ENCODE assay signal across 1 cellular context in the genomic region with DNA sequence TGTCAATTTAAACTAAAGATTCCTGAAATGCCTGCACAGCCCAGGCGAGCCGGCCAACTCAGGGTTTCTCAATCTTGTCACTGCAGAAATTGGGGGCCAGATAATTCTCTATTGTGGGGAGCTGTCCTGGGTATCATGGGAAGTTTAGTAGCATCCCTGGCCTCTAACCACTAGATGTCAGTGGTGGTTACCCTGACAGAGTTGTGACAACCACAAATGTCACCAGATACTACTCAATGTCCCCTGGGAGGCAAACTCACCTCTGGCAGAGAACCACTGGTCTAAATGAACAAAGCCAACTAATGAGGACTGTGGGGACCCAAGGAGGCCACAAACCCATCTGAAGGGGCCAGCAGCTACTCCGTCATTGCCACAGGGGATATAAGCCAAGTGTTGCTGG.
TF ChIP-seq lines count a peak whose summit lies in the region.

No MANE protein-coding gene starts in this region.

TF ChIP-seq in K562, 482 proteins besides CTCF, POLR2A, EP300 and RAD21 (continued from another document and continues in another):
- TF ChIP-seq, protein P1, sequence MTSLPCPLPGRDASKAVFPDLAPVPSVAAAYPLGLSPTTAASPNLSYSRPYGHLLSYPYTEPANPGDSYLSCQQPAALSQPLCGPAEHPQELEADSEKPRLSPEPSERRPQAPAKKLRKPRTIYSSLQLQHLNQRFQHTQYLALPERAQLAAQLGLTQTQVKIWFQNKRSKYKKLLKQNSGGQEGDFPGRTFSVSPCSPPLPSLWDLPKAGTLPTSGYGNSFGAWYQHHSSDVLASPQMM (CRISPR knock-in tag; IDR thresholded peaks at IDR 0.05) = no peak
- TF ChIP-seq ZNF12 (CRISPR knock-in tag; IDR thresholded peaks at IDR 0.05) = no peak
- TF ChIP-seq MED1 (CRISPR knock-in tag; IDR thresholded peaks at IDR 0.05; ENCODE audit: borderline replicate concordance) = no peak
- no peak for TF ChIP-seq SMAD1 (IDR thresholded peaks at IDR 0.05; ENCODE audit: low read depth, low read length, partially characterized antibody)
- TF ChIP-seq GTF2E2 (tag; IDR thresholded peaks at IDR 0.05) = no peak
- TF ChIP-seq NR1H2 (CRISPR knock-in tag; IDR thresholded peaks at IDR 0.05) = no peak
- TF ChIP-seq, protein P2, sequence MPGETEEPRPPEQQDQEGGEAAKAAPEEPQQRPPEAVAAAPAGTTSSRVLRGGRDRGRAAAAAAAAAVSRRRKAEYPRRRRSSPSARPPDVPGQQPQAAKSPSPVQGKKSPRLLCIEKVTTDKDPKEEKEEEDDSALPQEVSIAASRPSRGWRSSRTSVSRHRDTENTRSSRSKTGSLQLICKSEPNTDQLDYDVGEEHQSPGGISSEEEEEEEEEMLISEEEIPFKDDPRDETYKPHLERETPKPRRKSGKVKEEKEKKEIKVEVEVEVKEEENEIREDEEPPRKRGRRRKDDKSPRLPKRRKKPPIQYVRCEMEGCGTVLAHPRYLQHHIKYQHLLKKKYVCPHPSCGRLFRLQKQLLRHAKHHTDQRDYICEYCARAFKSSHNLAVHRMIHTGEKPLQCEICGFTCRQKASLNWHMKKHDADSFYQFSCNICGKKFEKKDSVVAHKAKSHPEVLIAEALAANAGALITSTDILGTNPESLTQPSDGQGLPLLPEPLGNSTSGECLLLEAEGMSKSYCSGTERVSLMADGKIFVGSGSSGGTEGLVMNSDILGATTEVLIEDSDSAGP (CRISPR knock-in tag; IDR thresholded peaks at IDR 0.05) = no peak
- TF ChIP-seq ZNF134 (CRISPR knock-in tag; conservative IDR thresholded peaks at IDR 0.05) = no peak
- TF ChIP-seq ZNF79 (CRISPR knock-in tag; IDR thresholded peaks at IDR 0.05; ENCODE audit: low read depth) = no peak
- no peak for TF ChIP-seq DIDO1 (tag; IDR thresholded peaks at IDR 0.05; ENCODE audit: low read depth)
- TF ChIP-seq ZFP36 (IDR thresholded peaks at IDR 0.05; ENCODE audit: low read depth, low read length, partially characterized antibody) = no peak
- no peak for TF ChIP-seq ZNF212 (CRISPR knock-in tag; IDR thresholded peaks at IDR 0.05)
- peak; percentile 4; the same call in 1 of the 2 replicates for TF ChIP-seq ZNF384 (IDR thresholded peaks at IDR 0.05; ENCODE audit: low read depth, low read length)
- no peak for TF ChIP-seq XRCC5 (IDR thresholded peaks at IDR 0.05; ENCODE audit: low read depth, low read length)
- TF ChIP-seq TSC22D4 (tag; IDR thresholded peaks at IDR 0.05) = no peak
- TF ChIP-seq, protein P3, sequence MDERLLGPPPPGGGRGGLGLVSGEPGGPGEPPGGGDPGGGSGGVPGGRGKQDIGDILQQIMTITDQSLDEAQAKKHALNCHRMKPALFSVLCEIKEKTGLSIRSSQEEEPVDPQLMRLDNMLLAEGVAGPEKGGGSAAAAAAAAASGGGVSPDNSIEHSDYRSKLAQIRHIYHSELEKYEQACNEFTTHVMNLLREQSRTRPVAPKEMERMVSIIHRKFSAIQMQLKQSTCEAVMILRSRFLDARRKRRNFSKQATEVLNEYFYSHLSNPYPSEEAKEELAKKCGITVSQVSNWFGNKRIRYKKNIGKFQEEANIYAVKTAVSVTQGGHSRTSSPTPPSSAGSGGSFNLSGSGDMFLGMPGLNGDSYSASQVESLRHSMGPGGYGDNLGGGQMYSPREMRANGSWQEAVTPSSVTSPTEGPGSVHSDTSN (CRISPR knock-in tag; IDR thresholded peaks at IDR 0.05; ENCODE audit: low read depth) = no peak
- TF ChIP-seq, protein P3 (tag; conservative IDR thresholded peaks at IDR 0.05; ENCODE audit: low read depth) = 0 out of 2 replicates have a peak, but pooled peaks have one; percentile 18
- TF ChIP-seq, protein P4, sequence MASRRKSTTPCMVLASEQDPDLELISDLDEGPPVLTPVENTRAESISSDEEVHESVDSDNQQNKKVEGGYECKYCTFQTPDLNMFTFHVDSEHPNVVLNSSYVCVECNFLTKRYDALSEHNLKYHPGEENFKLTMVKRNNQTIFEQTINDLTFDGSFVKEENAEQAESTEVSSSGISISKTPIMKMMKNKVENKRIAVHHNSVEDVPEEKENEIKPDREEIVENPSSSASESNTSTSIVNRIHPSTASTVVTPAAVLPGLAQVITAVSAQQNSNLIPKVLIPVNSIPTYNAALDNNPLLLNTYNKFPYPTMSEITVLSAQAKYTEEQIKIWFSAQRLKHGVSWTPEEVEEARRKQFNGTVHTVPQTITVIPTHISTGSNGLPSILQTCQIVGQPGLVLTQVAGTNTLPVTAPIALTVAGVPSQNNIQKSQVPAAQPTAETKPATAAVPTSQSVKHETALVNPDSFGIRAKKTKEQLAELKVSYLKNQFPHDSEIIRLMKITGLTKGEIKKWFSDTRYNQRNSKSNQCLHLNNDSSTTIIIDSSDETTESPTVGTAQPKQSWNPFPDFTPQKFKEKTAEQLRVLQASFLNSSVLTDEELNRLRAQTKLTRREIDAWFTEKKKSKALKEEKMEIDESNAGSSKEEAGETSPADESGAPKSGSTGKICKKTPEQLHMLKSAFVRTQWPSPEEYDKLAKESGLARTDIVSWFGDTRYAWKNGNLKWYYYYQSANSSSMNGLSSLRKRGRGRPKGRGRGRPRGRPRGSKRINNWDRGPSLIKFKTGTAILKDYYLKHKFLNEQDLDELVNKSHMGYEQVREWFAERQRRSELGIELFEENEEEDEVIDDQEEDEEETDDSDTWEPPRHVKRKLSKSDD (conservative IDR thresholded peaks at IDR 0.05; ENCODE audit: low read length) = no peak
- TF ChIP-seq, protein P5, sequence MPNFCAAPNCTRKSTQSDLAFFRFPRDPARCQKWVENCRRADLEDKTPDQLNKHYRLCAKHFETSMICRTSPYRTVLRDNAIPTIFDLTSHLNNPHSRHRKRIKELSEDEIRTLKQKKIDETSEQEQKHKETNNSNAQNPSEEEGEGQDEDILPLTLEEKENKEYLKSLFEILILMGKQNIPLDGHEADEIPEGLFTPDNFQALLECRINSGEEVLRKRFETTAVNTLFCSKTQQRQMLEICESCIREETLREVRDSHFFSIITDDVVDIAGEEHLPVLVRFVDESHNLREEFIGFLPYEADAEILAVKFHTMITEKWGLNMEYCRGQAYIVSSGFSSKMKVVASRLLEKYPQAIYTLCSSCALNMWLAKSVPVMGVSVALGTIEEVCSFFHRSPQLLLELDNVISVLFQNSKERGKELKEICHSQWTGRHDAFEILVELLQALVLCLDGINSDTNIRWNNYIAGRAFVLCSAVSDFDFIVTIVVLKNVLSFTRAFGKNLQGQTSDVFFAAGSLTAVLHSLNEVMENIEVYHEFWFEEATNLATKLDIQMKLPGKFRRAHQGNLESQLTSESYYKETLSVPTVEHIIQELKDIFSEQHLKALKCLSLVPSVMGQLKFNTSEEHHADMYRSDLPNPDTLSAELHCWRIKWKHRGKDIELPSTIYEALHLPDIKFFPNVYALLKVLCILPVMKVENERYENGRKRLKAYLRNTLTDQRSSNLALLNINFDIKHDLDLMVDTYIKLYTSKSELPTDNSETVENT (CRISPR knock-in tag; IDR thresholded peaks at IDR 0.05) = no peak
- no peak for TF ChIP-seq ETV1 (tag; conservative IDR thresholded peaks at IDR 0.05; ENCODE audit: low read depth)
- no peak for TF ChIP-seq SPI1 (IDR thresholded peaks at IDR 0.05; ENCODE audit: borderline replicate concordance, low read depth, low read length)
- peak; percentile 61; the same call in 1 of the 2 replicates for TF ChIP-seq ESRRA (IDR thresholded peaks at IDR 0.05; ENCODE audit: borderline replicate concordance, low read depth)
- TF ChIP-seq, protein P6, sequence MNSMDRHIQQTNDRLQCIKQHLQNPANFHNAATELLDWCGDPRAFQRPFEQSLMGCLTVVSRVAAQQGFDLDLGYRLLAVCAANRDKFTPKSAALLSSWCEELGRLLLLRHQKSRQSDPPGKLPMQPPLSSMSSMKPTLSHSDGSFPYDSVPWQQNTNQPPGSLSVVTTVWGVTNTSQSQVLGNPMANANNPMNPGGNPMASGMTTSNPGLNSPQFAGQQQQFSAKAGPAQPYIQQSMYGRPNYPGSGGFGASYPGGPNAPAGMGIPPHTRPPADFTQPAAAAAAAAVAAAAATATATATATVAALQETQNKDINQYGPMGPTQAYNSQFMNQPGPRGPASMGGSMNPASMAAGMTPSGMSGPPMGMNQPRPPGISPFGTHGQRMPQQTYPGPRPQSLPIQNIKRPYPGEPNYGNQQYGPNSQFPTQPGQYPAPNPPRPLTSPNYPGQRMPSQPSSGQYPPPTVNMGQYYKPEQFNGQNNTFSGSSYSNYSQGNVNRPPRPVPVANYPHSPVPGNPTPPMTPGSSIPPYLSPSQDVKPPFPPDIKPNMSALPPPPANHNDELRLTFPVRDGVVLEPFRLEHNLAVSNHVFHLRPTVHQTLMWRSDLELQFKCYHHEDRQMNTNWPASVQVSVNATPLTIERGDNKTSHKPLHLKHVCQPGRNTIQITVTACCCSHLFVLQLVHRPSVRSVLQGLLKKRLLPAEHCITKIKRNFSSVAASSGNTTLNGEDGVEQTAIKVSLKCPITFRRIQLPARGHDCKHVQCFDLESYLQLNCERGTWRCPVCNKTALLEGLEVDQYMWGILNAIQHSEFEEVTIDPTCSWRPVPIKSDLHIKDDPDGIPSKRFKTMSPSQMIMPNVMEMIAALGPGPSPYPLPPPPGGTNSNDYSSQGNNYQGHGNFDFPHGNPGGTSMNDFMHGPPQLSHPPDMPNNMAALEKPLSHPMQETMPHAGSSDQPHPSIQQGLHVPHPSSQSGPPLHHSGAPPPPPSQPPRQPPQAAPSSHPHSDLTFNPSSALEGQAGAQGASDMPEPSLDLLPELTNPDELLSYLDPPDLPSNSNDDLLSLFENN (IDR thresholded peaks at IDR 0.05; ENCODE audit: low read depth in 2 of 2, low read length in 2 of 2) = no peak
- TF ChIP-seq, protein P7, sequence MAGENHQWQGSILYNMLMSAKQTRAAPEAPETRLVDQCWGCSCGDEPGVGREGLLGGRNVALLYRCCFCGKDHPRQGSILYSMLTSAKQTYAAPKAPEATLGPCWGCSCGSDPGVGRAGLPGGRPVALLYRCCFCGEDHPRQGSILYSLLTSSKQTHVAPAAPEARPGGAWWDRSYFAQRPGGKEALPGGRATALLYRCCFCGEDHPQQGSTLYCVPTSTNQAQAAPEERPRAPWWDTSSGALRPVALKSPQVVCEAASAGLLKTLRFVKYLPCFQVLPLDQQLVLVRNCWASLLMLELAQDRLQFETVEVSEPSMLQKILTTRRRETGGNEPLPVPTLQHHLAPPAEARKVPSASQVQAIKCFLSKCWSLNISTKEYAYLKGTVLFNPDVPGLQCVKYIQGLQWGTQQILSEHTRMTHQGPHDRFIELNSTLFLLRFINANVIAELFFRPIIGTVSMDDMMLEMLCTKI (IDR thresholded peaks at IDR 0.05; ENCODE audit: partially characterized antibody) = no peak
- TF ChIP-seq, protein P8, sequence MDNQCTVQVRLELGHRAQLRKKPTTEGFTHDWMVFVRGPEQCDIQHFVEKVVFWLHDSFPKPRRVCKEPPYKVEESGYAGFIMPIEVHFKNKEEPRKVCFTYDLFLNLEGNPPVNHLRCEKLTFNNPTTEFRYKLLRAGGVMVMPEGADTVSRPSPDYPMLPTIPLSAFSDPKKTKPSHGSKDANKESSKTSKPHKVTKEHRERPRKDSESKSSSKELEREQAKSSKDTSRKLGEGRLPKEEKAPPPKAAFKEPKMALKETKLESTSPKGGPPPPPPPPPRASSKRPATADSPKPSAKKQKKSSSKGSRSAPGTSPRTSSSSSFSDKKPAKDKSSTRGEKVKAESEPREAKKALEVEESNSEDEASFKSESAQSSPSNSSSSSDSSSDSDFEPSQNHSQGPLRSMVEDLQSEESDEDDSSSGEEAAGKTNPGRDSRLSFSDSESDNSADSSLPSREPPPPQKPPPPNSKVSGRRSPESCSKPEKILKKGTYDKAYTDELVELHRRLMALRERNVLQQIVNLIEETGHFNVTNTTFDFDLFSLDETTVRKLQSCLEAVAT (IDR thresholded peaks at IDR 0.05) = 0 out of 4 replicates have a peak, but pooled peaks of 1 of the 2 experiments have one; percentile 34
- TF ChIP-seq ZNF311 (CRISPR knock-in tag; IDR thresholded peaks at IDR 0.05) = no peak
- no peak for TF ChIP-seq LARP7 (IDR thresholded peaks at IDR 0.05)
- TF ChIP-seq NR2C2 (CRISPR knock-in tag; IDR thresholded peaks at IDR 0.05) = no peak
- no peak for TF ChIP-seq NR2C2 (tag; IDR thresholded peaks at IDR 0.05)
- peak; percentile 82 for TF ChIP-seq SMC3 (conservative IDR thresholded peaks at IDR 0.05; ENCODE audit: insufficient read depth, low read depth, low read length)
- no peak for TF ChIP-seq NCOR1 (IDR thresholded peaks at IDR 0.05)
- no peak for TF ChIP-seq KLF16 (IDR thresholded peaks at IDR 0.05)
- TF ChIP-seq, protein P9, sequence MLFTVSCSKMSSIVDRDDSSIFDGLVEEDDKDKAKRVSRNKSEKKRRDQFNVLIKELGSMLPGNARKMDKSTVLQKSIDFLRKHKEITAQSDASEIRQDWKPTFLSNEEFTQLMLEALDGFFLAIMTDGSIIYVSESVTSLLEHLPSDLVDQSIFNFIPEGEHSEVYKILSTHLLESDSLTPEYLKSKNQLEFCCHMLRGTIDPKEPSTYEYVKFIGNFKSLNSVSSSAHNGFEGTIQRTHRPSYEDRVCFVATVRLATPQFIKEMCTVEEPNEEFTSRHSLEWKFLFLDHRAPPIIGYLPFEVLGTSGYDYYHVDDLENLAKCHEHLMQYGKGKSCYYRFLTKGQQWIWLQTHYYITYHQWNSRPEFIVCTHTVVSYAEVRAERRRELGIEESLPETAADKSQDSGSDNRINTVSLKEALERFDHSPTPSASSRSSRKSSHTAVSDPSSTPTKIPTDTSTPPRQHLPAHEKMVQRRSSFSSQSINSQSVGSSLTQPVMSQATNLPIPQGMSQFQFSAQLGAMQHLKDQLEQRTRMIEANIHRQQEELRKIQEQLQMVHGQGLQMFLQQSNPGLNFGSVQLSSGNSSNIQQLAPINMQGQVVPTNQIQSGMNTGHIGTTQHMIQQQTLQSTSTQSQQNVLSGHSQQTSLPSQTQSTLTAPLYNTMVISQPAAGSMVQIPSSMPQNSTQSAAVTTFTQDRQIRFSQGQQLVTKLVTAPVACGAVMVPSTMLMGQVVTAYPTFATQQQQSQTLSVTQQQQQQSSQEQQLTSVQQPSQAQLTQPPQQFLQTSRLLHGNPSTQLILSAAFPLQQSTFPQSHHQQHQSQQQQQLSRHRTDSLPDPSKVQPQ (CRISPR knock-in tag; IDR thresholded peaks at IDR 0.05; ENCODE audit: borderline replicate concordance) = no peak
- no peak for TF ChIP-seq MYBL2 (IDR thresholded peaks at IDR 0.05; ENCODE audit: low read depth)
- TF ChIP-seq MYBL2 (CRISPR knock-in tag; IDR thresholded peaks at IDR 0.05; ENCODE audit: borderline replicate concordance) = no peak
- TF ChIP-seq, protein P10, sequence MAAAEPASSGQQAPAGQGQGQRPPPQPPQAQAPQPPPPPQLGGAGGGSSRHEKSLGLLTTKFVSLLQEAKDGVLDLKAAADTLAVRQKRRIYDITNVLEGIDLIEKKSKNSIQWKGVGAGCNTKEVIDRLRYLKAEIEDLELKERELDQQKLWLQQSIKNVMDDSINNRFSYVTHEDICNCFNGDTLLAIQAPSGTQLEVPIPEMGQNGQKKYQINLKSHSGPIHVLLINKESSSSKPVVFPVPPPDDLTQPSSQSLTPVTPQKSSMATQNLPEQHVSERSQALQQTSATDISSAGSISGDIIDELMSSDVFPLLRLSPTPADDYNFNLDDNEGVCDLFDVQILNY (CRISPR knock-in tag; IDR thresholded peaks at IDR 0.05) = no peak
- TF ChIP-seq ZNF764 (CRISPR knock-in tag; IDR thresholded peaks at IDR 0.05; ENCODE audit: low read depth) = no peak
- TF ChIP-seq COPS2 (conservative IDR thresholded peaks at IDR 0.05) = no peak
- no peak for TF ChIP-seq JUN (IDR thresholded peaks at IDR 0.05; ENCODE audit: borderline replicate concordance, low read depth, low read length)
- TF ChIP-seq JUN (CRISPR knock-in tag; IDR thresholded peaks at IDR 0.05; ENCODE audit: borderline replicate concordance) = no peak
